In genomic region chr19:7928334-7928706, GRCh38 we compare ENCODE assay signal across 9 cellular contexts. TPM values are rescaled to one million over a fixed set of nuclear protein-coding genes. Genes with fewer than 3 reads are reported as not detected.
DNase-seq lines count a peak whose midpoint lies in the region; ATAC-seq and TF ChIP-seq lines count a peak whose summit lies in the region.
"Had no signal": no experiment of that assay in that cellular context is flagged by ENCODE, and none has a peak within 500 bp of the region (broad histone marks: within the 10 kb centered on the region; RNA-seq: fewer than 3 reads in every experiment).

No MANE protein-coding gene starts in this region.

- peaks cover 0 to 12% (median 9%) of the 10 kb centered on the region in 3 donors for H3K27me3 ChIP-seq in stomach

- H3K4me3 Mint-ChIP-seq in activated T-cell treated with anti-CD3 and anti-CD28 coated beads, Interleukin-2, amount 50 U/mL, for 4 hours: no peak overlapping the region

- WGBS in stomach, 5 donors: 60 to 85% (median 72%) methylated on average over 9 of the region's 9 CpGs

- H3K27me3 Mint-ChIP-seq in activated T-cell treated with anti-CD3 and anti-CD28 coated beads, Interleukin-2, amount 50 U/mL, for 4 hours (ENCODE audit: low read depth): no peaks in the 10 kb centered on the region

- intact Hi-C loops in stomach (cut with DNase I; ENCODE audit: low total_unique reads): loop anchor here (10.0 kb wide), 1 partner anchor 74 kb away; no protein-coding TSS in a partner anchor

- DNase-seq in SK-N-MC (ENCODE audit: low read depth, low spot score): no peak
- no peak for DNase-seq in fibroblast of villous mesenchyme (ENCODE audit: low read depth)
- DNase-seq in stomach: no peak
- no peak for DNase-seq in COR-L47 (lab: John Stamatoyannopoulos, UW)
- no peak for DNase-seq in iPS-NIHi11 (ENCODE audit: low spot score)
- DNase-seq in activated T-cell treated with anti-CD3 and anti-CD28 coated beads, Interleukin-2, amount 50 U/mL, for 4 hours: no peak
- DNase-seq: activated CD4-positive, CD25-positive, alpha-beta regulatory T cell treated with anti-CD3 and anti-CD28 coated beads, Interleukin-2, amount 50 U/mL, for 72 hours; NCI-H69 had no signal

- H3K9ac ChIP-seq in SK-N-MC (ENCODE audit: insufficient read length): peak overlapping the region; percentile 20

- H3K4me1 Mint-ChIP-seq in activated T-cell treated with anti-CD3 and anti-CD28 coated beads, Interleukin-2, amount 50 U/mL, for 4 hours (ENCODE audit: low read depth): peaks cover 23% of the 10 kb centered on the region

- peaks cover 8% of the 10 kb centered on the region for H3K36me3 Mint-ChIP-seq in activated T-cell treated with anti-CD3 and anti-CD28 coated beads, Interleukin-2, amount 50 U/mL, for 4 hours (ENCODE audit: insufficient read depth)

- TF ChIP-seq EP300 in stomach (IDR thresholded peaks at IDR 0.05): no peak

- ATAC-seq in activated T-cell treated with anti-CD3 and anti-CD28 coated beads, Interleukin-2, amount 50 U/mL, for 4 hours: no peak

- H3K4me1 ChIP-seq in stomach: peaks cover 33 to 80% (median 56%) of the 10 kb centered on the region in 4 donors

- H3K27ac ChIP-seq in SK-N-MC (peak overlapping the region; percentile 78), stomach (peak overlapping the region in 4 of 5 donors; percentile 57 to 89 (median 82))

- TF ChIP-seq CTCF in fibroblast of villous mesenchyme (IDR thresholded peaks at IDR 0.05; ENCODE audit: insufficient read depth, low read depth, low read length): no peak
- TF ChIP-seq CTCF in stomach (IDR thresholded peaks at IDR 0.05): no peak

- H3K4me3 ChIP-seq in SK-N-MC (no peak overlapping the region), fibroblast of villous mesenchyme (ENCODE audit: low read depth, low read length) (peak overlapping the region; percentile 10), stomach (no peak overlapping the region)

- H3K9me3 ChIP-seq in SK-N-MC (ENCODE audit: low read depth, low read length) (no peaks in the 10 kb centered on the region), stomach (no peaks in the 10 kb centered on the region)

- H3K36me3 ChIP-seq in SK-N-MC (ENCODE audit: insufficient read depth, low read length) (peaks cover 32% of the 10 kb centered on the region), stomach (peaks cover 26 to 39% (median 37%) of the 10 kb centered on the region in 4 donors)

- TF ChIP-seq POLR2A in stomach (IDR thresholded peaks at IDR 0.05): no peak

- no peaks in the 10 kb centered on the region for H3K9me3 Mint-ChIP-seq in activated T-cell treated with anti-CD3 and anti-CD28 coated beads, Interleukin-2, amount 50 U/mL, for 4 hours

RNA-seq across cellular contexts. Expression of gene CTXN1, which starts 2.4 kb away (rescaled TPM):
- total RNA-seq in fibroblast of villous mesenchyme: 1.9 and 3.0 TPM in 2 replicates
- 10 to 100 TPM in 1 of 5 donors, 1 to 10 TPM in 3, not detected in 1; 1.3 to 58.5 (median 3.8) TPM for total RNA-seq in stomach
- polyA plus RNA-seq in stomach: 1 to 10 TPM in 2 of 3 donors, under 1 TPM in 1; 0.92 to 7.7 (median 1.2) TPM
- total RNA-seq in activated T-cell treated with anti-CD3 and anti-CD28 coated beads, Interleukin-2, amount 50 U/mL, for 4 hours: 1 to 10 TPM in 1 of 3 donors, under 1 TPM in 2; 0.71 to 1.4 (median 0.95) TPM

RNA-seq across cellular contexts. Expression of gene SNAPC2, which starts 8.2 kb away (rescaled TPM):
- total RNA-seq in fibroblast of villous mesenchyme (17.7 and 23.5 TPM in 2 replicates), stomach (10 to 100 TPM in 3 of 5 donors, 1 to 10 TPM in 2; 2.3 to 18.3 (median 12.2) TPM)
- polyA plus RNA-seq in stomach: 10 to 100 TPM; 15.0 to 22.8 (median 17.7) TPM
- total RNA-seq in activated T-cell treated with anti-CD3 and anti-CD28 coated beads, Interleukin-2, amount 50 U/mL, for 4 hours: 10 to 100 TPM; 16.7 to 20.0 (median 18.8) TPM

RNA-seq across cellular contexts. Expression of gene TGFBR3L, which starts 13.7 kb away (rescaled TPM):
- total RNA-seq in fibroblast of villous mesenchyme: 0.86 and 0.97 TPM in 2 replicates
- not detected for total RNA-seq in stomach
- polyA plus RNA-seq in stomach: 1 to 10 TPM in 1 of 3 donors, not detected in 2; 1.5 TPM
- 1 to 10 TPM in 2 of 3 donors, under 1 TPM in 1; 0.74 to 2.4 (median 1.4) TPM for total RNA-seq in activated T-cell treated with anti-CD3 and anti-CD28 coated beads, Interleukin-2, amount 50 U/mL, for 4 hours
- total RNA-seq: cerebellum had no signal

RNA-seq across cellular contexts. Expression of gene TIMM44, which starts 15.1 kb away (rescaled TPM):
- total RNA-seq in fibroblast of villous mesenchyme (57.9 and 58.6 TPM in 2 replicates), stomach (100 to 1,000 TPM in 2 of 5 donors, 10 to 100 TPM in 3; 41.0 to 123 (median 88.1) TPM)
- polyA plus RNA-seq in stomach: 10 to 100 TPM; 44.6 to 55.9 (median 49.4) TPM
- total RNA-seq in activated T-cell treated with anti-CD3 and anti-CD28 coated beads, Interleukin-2, amount 50 U/mL, for 4 hours: 100 to 1,000 TPM; 180 to 193 (median 190) TPM

RNA-seq across cellular contexts. Expression of gene MAP2K7, which starts 24.6 kb away (rescaled TPM):
- total RNA-seq in fibroblast of villous mesenchyme (12.1 and 12.2 TPM in 2 replicates), stomach (10 to 100 TPM in 4 of 5 donors, 1 to 10 TPM in 1; 4.1 to 52.2 (median 11.0) TPM)
- polyA plus RNA-seq in stomach: 10 to 100 TPM; 13.5 to 27.5 (median 15.9) TPM
- 10 to 100 TPM; 40.4 to 44.0 (median 43.3) TPM for total RNA-seq in activated T-cell treated with anti-CD3 and anti-CD28 coated beads, Interleukin-2, amount 50 U/mL, for 4 hours
